Comparison of ENCODE assay signal across 20 cellular contexts in the genomic region with DNA sequence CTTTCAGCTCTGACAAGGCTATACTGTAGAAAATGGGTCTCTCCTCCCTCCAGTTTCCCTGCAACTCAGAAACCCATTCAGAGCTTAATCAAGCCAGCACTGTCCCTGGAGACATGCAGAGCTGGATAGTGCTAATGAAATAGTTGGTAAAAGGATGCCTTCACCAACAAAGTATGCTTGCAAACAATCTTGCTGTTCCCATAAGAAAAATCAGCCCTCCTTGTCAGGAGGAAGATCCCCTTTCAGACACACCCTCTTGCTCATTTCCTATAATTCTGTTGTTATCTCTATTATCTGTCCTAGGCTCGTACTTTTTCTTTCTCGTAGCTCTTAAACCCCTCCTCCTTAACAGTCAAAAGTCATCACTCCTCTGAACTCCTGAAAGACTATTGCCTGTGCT. TPM values are rescaled to one million over a fixed set of nuclear protein-coding genes. Genes with fewer than 3 reads are reported as not detected.
A peak's percentile ranks its signal among the peaks of the same experiment; 100 is the strongest.
DNase-seq lines count a peak whose midpoint lies in the region; ATAC-seq, FAIRE-seq and TF ChIP-seq lines count a peak whose summit lies in the region.
"Had no signal": no experiment of that assay in that cellular context is flagged by ENCODE, and none has a peak within 500 bp of the region (broad histone marks: within the 10 kb centered on the region; RNA-seq: fewer than 3 reads in every experiment).

No MANE protein-coding gene starts in this region.

- intact Hi-C loops in Right ventricle myocardium inferior (cut with DNase I), result no loop called here
- intact Hi-C loops in cardiac septum (cut with DNase I), result no loop called here
- intact Hi-C loops in right cardiac atrium (cut with DNase I), result loop anchor here in 1 of 4 donors (10.0 kb wide), 1 partner anchor 79 kb away; no protein-coding TSS in a partner anchor
- intact Hi-C loops in naive thymus-derived CD4-positive, alpha-beta T cell (cut with micrococcal nuclease), result no loop called here

- ATAC-seq in Right ventricle myocardium inferior (peak; percentile 81), right cardiac atrium (peak; percentile 78 to 90), upper lobe of left lung (ENCODE audit: low FRiP score in 2 of 2) (peak in 1 of 2 donors; percentile 73)
- ATAC-seq in naive thymus-derived CD4-positive, alpha-beta T cell, result no peak

- H3K56ac ChIP-seq in H1 (replicated peaks; ENCODE audit: insufficient read length, low read depth, low read length), result no peak overlapping the region

- TF ChIP-seq POLR2A in H1 (IDR thresholded peaks at IDR 0.05; ENCODE audit: control extremely low read depth in 1 of 2, low read depth in 2 of 2, low read length in 2 of 2) (no peak), upper lobe of left lung (IDR thresholded peaks at IDR 0.05) (no peak)

- no peaks in the 10 kb centered on the region for H4K20me1 ChIP-seq in H1 (replicated peaks in 1 of 2; ENCODE audit: control insufficient read depth in 1 of 2, insufficient read depth in 2 of 2, low read length in 2 of 2)

- H3K14ac ChIP-seq in H1 (ENCODE audit: insufficient read length), result no peak overlapping the region

- H3K27ac ChIP-seq in H1 (ENCODE audit: low read depth, low read length) (no peak overlapping the region), right cardiac atrium (ENCODE audit: low read length) (peak overlapping the region; percentile 33), upper lobe of left lung (peak overlapping the region in 3 of 4 donors; percentile 29 to 76 (median 73))
- H3K27ac ChIP-seq in naive thymus-derived CD4-positive, alpha-beta T cell (ENCODE audit: low read depth, low read length), result no peak overlapping the region
- H3K27ac ChIP-seq: 22Rv1, VCaP had no signal

- no peak overlapping the region for H2BK120ac ChIP-seq in H1 (replicated peaks; ENCODE audit: low read depth, low read length)

- no peaks in the 10 kb centered on the region for H3K36me3 Mint-ChIP-seq in naive thymus-derived CD4-positive, alpha-beta T cell
- H3K36me3 Mint-ChIP-seq: CD4-positive, alpha-beta memory T cell; memory B cell had no signal

- H3K4me1 Mint-ChIP-seq in naive thymus-derived CD4-positive, alpha-beta T cell, result peaks cover 0 to 7% (median 0%) of the 10 kb centered on the region in 7 donors
- H3K4me1 Mint-ChIP-seq: memory B cell had no signal

- no peak overlapping the region for H3K27ac Mint-ChIP-seq in naive thymus-derived CD4-positive, alpha-beta T cell
- H3K27ac Mint-ChIP-seq: activated T-helper 2 cell treated with anti-CD3 and anti-CD28 coated beads, Interferon-gamma antibody, Interleukin-2, Interleukin-4, amounts not matched to agents 10 μg/mL and 5 μg/mL and 100 μg/mL, durations not matched to agents 14 hours and 24 hours and 36 hours; CD4-positive, alpha-beta memory T cell; memory B cell had no signal

- no peak overlapping the region for H3K18ac ChIP-seq in H1 (ENCODE audit: extremely low read depth, low read length)

- H3K27me3 Mint-ChIP-seq in naive thymus-derived CD4-positive, alpha-beta T cell, result peaks cover 34 to 48% (median 40%) of the 10 kb centered on the region in 5 donors

- H3K9me3 ChIP-seq in H1 (ENCODE audit: insufficient read depth in 2 of 2, low read depth in 1 of 2, low read length in 1 of 2) (no peaks in the 10 kb centered on the region), right cardiac atrium (ENCODE audit: control insufficient read depth, low read length) (peaks cover 2% of the 10 kb centered on the region), upper lobe of left lung (no peaks in the 10 kb centered on the region)
- H3K9me3 ChIP-seq in naive thymus-derived CD4-positive, alpha-beta T cell (ENCODE audit: control insufficient read depth in 2 of 3, low read length in 3 of 3), result no peaks in the 10 kb centered on the region
- H3K9me3 ChIP-seq: esophagus muscularis mucosa had no signal

- no peaks in the 10 kb centered on the region for H3K79me2 ChIP-seq in H1 (ENCODE audit: control insufficient read depth in 1 of 2, insufficient read depth in 2 of 2, low read length in 2 of 2)

- no peak overlapping the region for H2BK20ac ChIP-seq in H1 (ENCODE audit: low read length)

- H3K4me2 ChIP-seq in H1 (ENCODE audit: insufficient read depth in 1 of 2, low read depth in 2 of 2, low read length in 2 of 2), result no peak overlapping the region

- DNase-seq in Right ventricle myocardium inferior (ENCODE audit: missing footprints) (no peak), cardiac septum (ENCODE audit: low spot score) (no peak), H1 (ENCODE audit: low read depth in 1 of 2, low spot score in 2 of 2) (no peak), right cardiac atrium (peak in 2 of 3 donors; percentile 35 to 57), upper lobe of left lung (no peak), foreskin melanocyte (no peak), hippocampal formation (lab: John Stamatoyannopoulos, UW) (no peak)
- DNase-seq in naive thymus-derived CD4-positive, alpha-beta T cell, result no peak
- DNase-seq: activated CD8-positive, alpha-beta memory T cell treated with anti-CD3 and anti-CD28 coated beads for 24 hours; anterior cingulate cortex; CD4-positive, alpha-beta memory T cell; NCI-H446 treated with DMSO at 0.1 percent for 48 hours; nucleus accumbens had no signal

- H3K4me1 ChIP-seq in H1 (replicated peaks in 1 of 4; ENCODE audit: control insufficient read depth in 3 of 4, insufficient read depth in 4 of 4, low read length in 3 of 4) (no peaks in the 10 kb centered on the region), right cardiac atrium (ENCODE audit: control insufficient read depth, insufficient read depth, low read length) (no peaks in the 10 kb centered on the region), upper lobe of left lung (peaks cover 8 to 29% (median 18%) of the 10 kb centered on the region in 4 donors)
- H3K4me1 ChIP-seq in naive thymus-derived CD4-positive, alpha-beta T cell (ENCODE audit: control insufficient read depth in 2 of 2, insufficient read depth in 2 of 2, low read length in 2 of 2), result no peaks in the 10 kb centered on the region

- TF ChIP-seq EP300 in H1 (IDR thresholded peaks at IDR 0.05; ENCODE audit: borderline replicate concordance in 1 of 2, low read depth in 2 of 2, low read length in 2 of 2), result no peak
- peak in 2 of 4 donors; percentile 64 to 73 for TF ChIP-seq EP300 in upper lobe of left lung (IDR thresholded peaks at IDR 0.05)

- CTCF ChIA-PET in H1 (lab: Charles Lee; ENCODE audit: partially characterized antibody), result interaction anchor here (1.1 kb wide), 1 partner anchor 13 kb away, joined by 5 read pairs; no protein-coding TSS in a partner anchor
- CTCF ChIA-PET in naive thymus-derived CD4-positive, alpha-beta T cell (lab: Charles Lee), result interaction anchor here (0.6 kb wide), 1 partner anchor 54 kb away, joined by 3 read pairs; no protein-coding TSS in a partner anchor

- H3K4me3 Mint-ChIP-seq in naive thymus-derived CD4-positive, alpha-beta T cell, result no peak overlapping the region
- H3K4me3 Mint-ChIP-seq: CD4-positive, alpha-beta memory T cell; memory B cell had no signal

- H3K27me3 ChIP-seq in H1 (replicated peaks in 1 of 4; ENCODE audit: control insufficient read depth in 3 of 4, extremely low read depth in 1 of 4, insufficient read depth in 3 of 4, low read length in 3 of 4), result no peaks in the 10 kb centered on the region
- no peaks in the 10 kb centered on the region for H3K27me3 ChIP-seq in right cardiac atrium (ENCODE audit: control insufficient read depth, insufficient read depth)
- H3K27me3 ChIP-seq in upper lobe of left lung, result no peaks in the 10 kb centered on the region
- no peaks in the 10 kb centered on the region for H3K27me3 ChIP-seq in naive thymus-derived CD4-positive, alpha-beta T cell (ENCODE audit: control insufficient read depth in 2 of 2, insufficient read depth in 2 of 2, low read length in 2 of 2)
- H3K27me3 ChIP-seq: esophagus muscularis mucosa had no signal

- TF ChIP-seq RAD21 in H1 (IDR thresholded peaks at IDR 0.05 in 1 of 2, conservative IDR thresholded peaks at IDR 0.05 in 1 of 2; ENCODE audit: low read depth in 2 of 2, low read length in 2 of 2), result no peak

- no peak overlapping the region for H3K4ac ChIP-seq in H1 (replicated peaks; ENCODE audit: insufficient read length, low read depth, low read length)

- no peak overlapping the region for H2BK12ac ChIP-seq in H1 (ENCODE audit: low read depth, low read length)

- H3K23ac ChIP-seq in H1 (ENCODE audit: insufficient read length), result no peak overlapping the region

- peaks cover 0 to 4% (median 0%) of the 10 kb centered on the region in 11 donors for H3K9me3 Mint-ChIP-seq in naive thymus-derived CD4-positive, alpha-beta T cell
- H3K9me3 Mint-ChIP-seq: activated T-helper 2 cell treated with anti-CD3 and anti-CD28 coated beads, Interferon-gamma antibody, Interleukin-2, Interleukin-4, amounts not matched to agents 10 μg/mL and 5 μg/mL and 100 μg/mL, durations not matched to agents 14 hours and 24 hours and 36 hours; CD4-positive, alpha-beta memory T cell had no signal

- TF ChIP-seq CTCF in H1 (IDR thresholded peaks at IDR 0.05; ENCODE audit: control extremely low read depth in 1 of 3, insufficient read depth in 1 of 3, low read depth in 1 of 3, low read length in 3 of 3) (no peak), upper lobe of left lung (IDR thresholded peaks at IDR 0.05) (no peak)

- no peak overlapping the region for H4K91ac ChIP-seq in H1 (replicated peaks; ENCODE audit: insufficient read length, low read length)

- WGBS in H1 (ENCODE audit: extremely low coverage in 1 of 2, insufficient coverage in 1 of 2, insufficient read length in 1 of 2, insufficient replicate concordance in 2 of 2, low coverage in 1 of 2, low lambda C conversion rate in 2 of 2, missing lambda C conversion rate in 1 of 2), 2 experiments, result 86% methylated on average over 2 of the region's 2 CpGs; no CpG with 5 or more reads in 1 of the 2 experiments
- 23% methylated on average over 2 of the region's 2 CpGs for WGBS in right cardiac atrium
- WGBS in upper lobe of left lung, 2 donors, result 33 to 39% methylated on average over 2 of the region's 2 CpGs

- no peak overlapping the region for H2BK15ac ChIP-seq in H1 (ENCODE audit: low read length)

- H2AFZ ChIP-seq in H1 (ENCODE audit: low read length), result peak overlapping the region; percentile 81

- H2AK5ac ChIP-seq in H1 (ENCODE audit: low read depth, low read length), result no peak overlapping the region

- POLR2A ChIA-PET in H1 (lab: Charles Lee; ENCODE audit: partially characterized antibody), result no interaction called here
- POLR2A ChIA-PET in naive thymus-derived CD4-positive, alpha-beta T cell (lab: Charles Lee), result no interaction called here

- H3K4me3 ChIP-seq in H1 (ENCODE audit: extremely low read depth in 1 of 4, insufficient read depth in 2 of 4, low read depth in 3 of 4, low read length in 4 of 4) (no peak overlapping the region), right cardiac atrium (ENCODE audit: low read length) (no peak overlapping the region), upper lobe of left lung (no peak overlapping the region)
- no peak overlapping the region for H3K4me3 ChIP-seq in naive thymus-derived CD4-positive, alpha-beta T cell (ENCODE audit: low read length)
- H3K4me3 ChIP-seq: esophagus muscularis mucosa, skin epidermis had no signal

- no peaks in the 10 kb centered on the region for H3K79me1 ChIP-seq in H1 (ENCODE audit: low read depth, low read length)

- no peak overlapping the region for H4K5ac ChIP-seq in H1 (ENCODE audit: insufficient read length, low read depth, low read length)

- H3K9ac ChIP-seq in H1 (replicated peaks in 1 of 4; ENCODE audit: extremely low read depth in 1 of 4, low read depth in 3 of 4, low read length in 3 of 4), result no peak overlapping the region

- no peak overlapping the region for H4K8ac ChIP-seq in H1 (ENCODE audit: extremely low read depth, insufficient read depth, low read length)

- no peaks in the 10 kb centered on the region for H3K36me3 ChIP-seq in H1 (ENCODE audit: control insufficient read depth in 2 of 4, insufficient read depth in 4 of 4, low read length in 3 of 4)
- H3K36me3 ChIP-seq in upper lobe of left lung, result no peaks in the 10 kb centered on the region
- no peaks in the 10 kb centered on the region for H3K36me3 ChIP-seq in naive thymus-derived CD4-positive, alpha-beta T cell (ENCODE audit: control insufficient read depth in 2 of 3, insufficient read depth in 3 of 3, low read length in 3 of 3)
- H3K36me3 ChIP-seq: esophagus muscularis mucosa had no signal

- H2BK5ac ChIP-seq in H1 (ENCODE audit: low read depth, low read length), result no peak overlapping the region

- no peaks in the 10 kb centered on the region for H3K23me2 ChIP-seq in H1 (ENCODE audit: low read depth, low read length)

- FAIRE-seq in H1 (lab: Jason Lieb, UNC), result no peak

RNA-seq across cellular contexts. Expression of gene OSMR, which starts 9.9 kb away (rescaled TPM):
- 14.1 TPM for total RNA-seq in Right ventricle myocardium inferior
- total RNA-seq in cardiac septum, result 19.9 TPM
- 2.6 and 3.1 TPM in 2 replicates for total RNA-seq in H1 (2021; fragmentation: NEBNext Ultra II Directional; extraction: Animal tissue kit (Norgen Biotek cat#: 25700))
- 1.5 and 2.3 TPM in 2 replicates for polyA plus RNA-seq in H1 (2011; rRNA removed)
- polyA plus RNA-seq in H1 (2011; cell fraction: cytosol; rRNA removed), result 1.4 TPM
- polyA plus RNA-seq in H1 (2011; cell fraction: nucleus; rRNA removed), result 2.0 TPM
- polyA plus RNA-seq in H1 (2012, experiment 1 of 2), result 1.9 to 2.8 TPM (median 2.1 TPM) in 4 replicates
- polyA plus RNA-seq in H1 (2012, experiment 2 of 2), result 0.41 TPM
- polyA plus RNA-seq in H1 (2013, experiment 1 of 2), result 5.6 TPM
- polyA plus RNA-seq in H1 (2013, experiment 2 of 2), result 5.6 TPM
- 3.4 and 4.7 TPM in 2 replicates for polyA minus RNA-seq in H1 (2011; rRNA and poly(A)+ RNA removed)
- 1.1 TPM for polyA minus RNA-seq in H1 (2011; cell fraction: cytosol; rRNA and poly(A)+ RNA removed)
- 4.7 TPM for polyA minus RNA-seq in H1 (2011; cell fraction: nucleus; rRNA and poly(A)+ RNA removed)
- total RNA-seq in right cardiac atrium, result 10 to 100 TPM; 17.3 to 47.6 (median 21.7) TPM
- 9.8 TPM for polyA plus RNA-seq in right cardiac atrium
- 100 to 1,000 TPM in 2 of 6 donors, 10 to 100 TPM in 4; 52.9 to 123 (median 72.2) TPM for total RNA-seq in upper lobe of left lung
- total RNA-seq in naive thymus-derived CD4-positive, alpha-beta T cell, result not detected
- under 1 TPM; 0.20 to 0.37 TPM for polyA plus RNA-seq in naive thymus-derived CD4-positive, alpha-beta T cell
- total RNA-seq: CD4-positive, alpha-beta memory T cell; HT-29 had no signal

Comparison
In these comparisons a context has a peak if more than half of its experiments do, and no peak if none do; other contexts are left out.
1. DNase-seq: peak in right cardiac atrium (2 of 3); none in Right ventricle myocardium inferior (single experiment), cardiac septum (single experiment), H1 (0 of 2), upper lobe of left lung (0 of 2), foreskin melanocyte (single experiment), naive thymus-derived CD4-positive, alpha-beta T cell (0 of 9) and hippocampal formation (0 of 2).
2. H3K27ac ChIP-seq: peak in right cardiac atrium (single experiment) and upper lobe of left lung (3 of 4); none in H1 (single experiment) and naive thymus-derived CD4-positive, alpha-beta T cell (single experiment).